11 cellular contexts compared by ENCODE assay signal in the genomic region with DNA sequence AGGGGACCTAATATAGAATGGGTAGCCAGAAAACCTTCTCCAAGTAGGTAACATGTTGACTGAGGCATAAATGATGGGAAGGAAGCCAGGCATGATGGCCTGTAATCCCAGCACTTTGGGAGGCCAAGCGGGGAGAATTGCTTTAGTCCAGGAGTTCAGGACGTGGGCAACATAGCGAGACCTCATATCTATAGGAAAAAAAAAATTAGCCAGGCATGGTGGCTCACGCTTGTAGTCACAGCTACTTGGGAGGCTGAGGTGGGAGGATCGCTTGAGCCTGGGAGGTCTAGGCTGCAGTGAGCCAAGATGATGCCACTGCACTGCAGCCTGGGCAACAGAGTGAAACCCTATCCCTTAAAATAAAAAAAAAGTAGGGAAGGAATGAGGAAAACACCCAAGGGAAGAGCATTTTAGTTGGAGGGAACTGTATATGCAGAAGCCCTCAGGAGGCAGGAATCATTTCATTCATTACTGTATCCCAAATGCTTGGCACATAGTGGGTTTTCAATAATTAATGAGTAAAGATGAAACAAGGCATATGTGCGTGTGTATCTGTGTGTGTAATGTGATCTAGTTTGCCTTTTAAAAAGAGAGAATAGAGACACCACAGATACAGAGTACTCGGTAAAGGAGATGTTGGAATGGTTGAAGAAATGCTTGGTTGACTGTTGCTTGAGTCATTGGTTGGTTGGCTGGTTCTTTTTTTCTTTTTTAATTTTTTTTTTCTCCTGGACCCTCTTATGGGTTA. TPM values are rescaled to one million over a fixed set of nuclear protein-coding genes. Genes with fewer than 3 reads are reported as not detected.
DNase-seq lines count a peak whose midpoint lies in the region; ATAC-seq and TF ChIP-seq lines count a peak whose summit lies in the region.
"Had no signal": no experiment of that assay in that cellular context is flagged by ENCODE, and none has a peak within 500 bp of the region (broad histone marks: within the 10 kb centered on the region; RNA-seq: fewer than 3 reads in every experiment).

No MANE protein-coding gene starts in this region.

- peak overlapping the region; percentile 14 to 99 (median 92); a peak in 16 of 22 replicates for H3K4me2 ChIP-seq in BLaER1 treated with 17β-estradiol and CSF1 and Interleukin-3, amounts not matched to agents 10 nM and 100 nM
- H3K4me2 ChIP-seq: SK-N-SH had no signal

- TF ChIP-seq CTCF in GM12864 (IDR thresholded peaks at IDR 0.05; ENCODE audit: low read depth, low read length, missing control alignments) (no peak), mucosa of descending colon (IDR thresholded peaks at IDR 0.05) (no peak), ascending aorta (IDR thresholded peaks at IDR 0.05) (no peak), BE2C (IDR thresholded peaks at IDR 0.05; ENCODE audit: low read depth, low read length) (no peak)

- POLR2A ChIA-PET in activated CD4-positive, alpha-beta memory T cell treated with anti-CD3 and anti-CD28 coated beads for 36 hours (lab: Charles Lee): no interaction called here

- H3K9me3 Mint-ChIP-seq in activated CD4-positive, alpha-beta memory T cell treated with anti-CD3 and anti-CD28 coated beads for 36 hours: no peaks in the 10 kb centered on the region

- H3K27me3 Mint-ChIP-seq in activated CD4-positive, alpha-beta memory T cell treated with anti-CD3 and anti-CD28 coated beads for 36 hours: peaks cover 5% of the 10 kb centered on the region

- peak overlapping the region; percentile 2 for H3K4me3 Mint-ChIP-seq in activated CD4-positive, alpha-beta memory T cell treated with anti-CD3 and anti-CD28 coated beads for 36 hours

- H3K9me3 ChIP-seq in BLaER1 treated with 17β-estradiol and CSF1 and Interleukin-3, amounts not matched to agents 10 nM and 100 nM (replicated peaks in 1 of 11): no peaks in the 10 kb centered on the region; a peak in 1 of 22 replicates
- H3K9me3 ChIP-seq in mucosa of descending colon (no peaks in the 10 kb centered on the region), ascending aorta (no peaks in the 10 kb centered on the region), BE2C (no peaks in the 10 kb centered on the region)
- H3K9me3 ChIP-seq: SK-N-SH had no signal

- CTCF ChIA-PET in activated CD4-positive, alpha-beta memory T cell treated with anti-CD3 and anti-CD28 coated beads for 36 hours (lab: Charles Lee): no interaction called here

- intact Hi-C loops in activated CD4-positive, alpha-beta memory T cell treated with anti-CD3 and anti-CD28 coated beads for 36 hours (cut with micrococcal nuclease): no loop called here
- intact Hi-C loops in mucosa of descending colon (cut with DNase I, micrococcal nuclease): loop anchor here in 1 of 2 donors (10.0 kb wide), 1 partner anchor 53 kb away; no protein-coding TSS in a partner anchor
- intact Hi-C loops in ascending aorta (cut with DNase I): loop anchor here (2.0 kb wide), 1 partner anchor 93 kb away; the partner anchor contains the start of gene VRK3

- H3K27ac Mint-ChIP-seq in activated CD4-positive, alpha-beta memory T cell treated with anti-CD3 and anti-CD28 coated beads for 36 hours: no peak overlapping the region

- DNase-seq in GM12864 (ENCODE audit: low read depth) (no peak), mucosa of descending colon (peak in 2 of 3 donors; percentile 7 to 10), ascending aorta (ENCODE audit: low spot score in 2 of 2) (no peak), BE2C (no peak)
- DNase-seq in activated CD4-positive, alpha-beta memory T cell treated with anti-CD3 and anti-CD28 coated beads for 36 hours: no peak
- DNase-seq: HCEC 1CT; SK-N-SH; stimulated activated CD4-positive, alpha-beta T cell treated with anti-CD3 and anti-CD28 coated beads, Interleukin-4, amount 100 ng/mL, for 24 hours; stimulated activated naive CD4-positive, alpha-beta T cell treated with Interleukin-2 at 50 U/mL for 16 hours had no signal

- peaks cover 39 to 52% (median 47%) of the 10 kb centered on the region in 11 experiments for H3K36me3 ChIP-seq in BLaER1 treated with 17β-estradiol and CSF1 and Interleukin-3, amounts not matched to agents 10 nM and 100 nM
- H3K36me3 ChIP-seq in mucosa of descending colon (ENCODE audit: low read depth): no peaks in the 10 kb centered on the region
- H3K36me3 ChIP-seq in ascending aorta: peaks cover 0 to 3% of the 10 kb centered on the region in 2 donors
- peaks cover 17% of the 10 kb centered on the region for H3K36me3 ChIP-seq in BE2C

- peaks cover 59% of the 10 kb centered on the region for H3K4me1 Mint-ChIP-seq in activated CD4-positive, alpha-beta memory T cell treated with anti-CD3 and anti-CD28 coated beads for 36 hours (ENCODE audit: low read depth)

- H3K27ac ChIP-seq in BLaER1 treated with 17β-estradiol and CSF1 and Interleukin-3, amounts not matched to agents 10 nM and 100 nM: 0 out of 22 replicates have a peak overlapping the region, but pooled peaks of 1 of the 11 experiments have one; percentile 98
- H3K27ac ChIP-seq in ascending aorta: no peak overlapping the region

- peak overlapping the region in 3 of 10 experiments; percentile 75 to 95 (median 90); a peak in 4 of 20 replicates for H3K4me3 ChIP-seq in BLaER1 treated with 17β-estradiol and CSF1 and Interleukin-3, amounts not matched to agents 10 nM and 100 nM
- H3K4me3 ChIP-seq in GM12864 (ENCODE audit: low read depth, low read length) (peak overlapping the region; percentile 63; the same call in 1 of the 2 replicates), mucosa of descending colon (no peak overlapping the region), ascending aorta (no peak overlapping the region), BE2C (ENCODE audit: low read depth, low read length) (no peak overlapping the region)

- peaks cover 40 to 53% (median 49%) of the 10 kb centered on the region in 10 experiments for H3K4me1 ChIP-seq in BLaER1 treated with 17β-estradiol and CSF1 and Interleukin-3, amounts not matched to agents 10 nM and 100 nM
- H3K4me1 ChIP-seq in mucosa of descending colon (ENCODE audit: low read depth) (peaks cover 18% of the 10 kb centered on the region), ascending aorta (peaks cover 3 to 13% of the 10 kb centered on the region in 2 donors), BE2C (no peaks in the 10 kb centered on the region)

- ATAC-seq in mucosa of descending colon (no peak), HG03520 (IDR thresholded peaks at IDR 0.05; ENCODE audit: unreplicated experiment) (no peak)

- H4K20me1 ChIP-seq in BLaER1 treated with 17β-estradiol and CSF1 and Interleukin-3, amounts not matched to agents 10 nM and 100 nM: peaks cover 19 to 78% (median 44%) of the 10 kb centered on the region in 11 experiments; a peak in 21 of 22 replicates

- H3K9ac ChIP-seq in BLaER1 treated with 17β-estradiol and CSF1 and Interleukin-3, amounts not matched to agents 10 nM and 100 nM: no peak overlapping the region
- H3K9ac ChIP-seq: SK-N-SH had no signal

- H3K27me3 ChIP-seq in BLaER1 treated with 17β-estradiol and CSF1 and Interleukin-3, amounts not matched to agents 10 nM and 100 nM: no peaks in the 10 kb centered on the region
- no peaks in the 10 kb centered on the region for H3K27me3 ChIP-seq in ascending aorta
- H3K27me3 ChIP-seq in BE2C: no peaks in the 10 kb centered on the region

- peaks cover 43% of the 10 kb centered on the region for H3K36me3 Mint-ChIP-seq in activated CD4-positive, alpha-beta memory T cell treated with anti-CD3 and anti-CD28 coated beads for 36 hours

RNA-seq across cellular contexts. Expression of gene NUP62, which starts 2.2 kb away (rescaled TPM):
- 100 to 1,000 TPM; 160 to 171 TPM for total RNA-seq in activated CD4-positive, alpha-beta memory T cell treated with anti-CD3 and anti-CD28 coated beads for 36 hours
- total RNA-seq in mucosa of descending colon (10 to 100 TPM; 34.1 to 41.0 (median 40.9) TPM), ascending aorta (38.8 TPM)
- 110 TPM for polyA plus RNA-seq in BE2C (2012; ENCODE audit: insufficient read depth, insufficient read length, low read depth)

RNA-seq across cellular contexts. Expression of gene ATF5, which starts 2.5 kb away (rescaled TPM):
- total RNA-seq in activated CD4-positive, alpha-beta memory T cell treated with anti-CD3 and anti-CD28 coated beads for 36 hours: 10 to 100 TPM; 24.5 to 25.8 TPM
- total RNA-seq in mucosa of descending colon: 10 to 100 TPM; 10.7 to 25.0 (median 16.1) TPM
- 4.3 TPM for total RNA-seq in ascending aorta
- 546 TPM for polyA plus RNA-seq in BE2C (2012; ENCODE audit: insufficient read depth, insufficient read length, low read depth)

RNA-seq across cellular contexts. Expression of gene SIGLEC11, which starts 29.5 kb away (rescaled TPM):
- not detected for total RNA-seq in activated CD4-positive, alpha-beta memory T cell treated with anti-CD3 and anti-CD28 coated beads for 36 hours
- total RNA-seq in mucosa of descending colon (1 to 10 TPM in 2 of 3 donors, under 1 TPM in 1; 0.49 to 2.0 (median 1.1) TPM), ascending aorta (12.7 TPM)
- 0.17 TPM for polyA plus RNA-seq in BE2C (2012; ENCODE audit: insufficient read depth, insufficient read length, low read depth)
- polyA plus RNA-seq: SK-N-SH had no signal

RNA-seq across cellular contexts. Expression of gene IL4I1, which starts 34.8 kb away (rescaled TPM):
- 100 to 1,000 TPM; 108 to 111 TPM for total RNA-seq in activated CD4-positive, alpha-beta memory T cell treated with anti-CD3 and anti-CD28 coated beads for 36 hours
- total RNA-seq in mucosa of descending colon (1 to 10 TPM; 1.2 to 1.7 (median 1.6) TPM), ascending aorta (0.96 TPM)
- polyA plus RNA-seq in BE2C (2012; ENCODE audit: insufficient read depth, insufficient read length, low read depth): 0.76 TPM

RNA-seq across cellular contexts. Expression of gene TBC1D17, which starts 54.0 kb away (rescaled TPM):
- total RNA-seq in activated CD4-positive, alpha-beta memory T cell treated with anti-CD3 and anti-CD28 coated beads for 36 hours: 10 to 100 TPM; 32.5 to 34.7 TPM
- 10 to 100 TPM; 33.7 to 55.7 (median 45.1) TPM for total RNA-seq in mucosa of descending colon
- total RNA-seq in ascending aorta: 44.6 TPM
- 39.4 TPM for polyA plus RNA-seq in BE2C (2012; ENCODE audit: insufficient read depth, insufficient read length, low read depth)

Comparison
In these comparisons a context has a peak if more than half of its experiments do, and no peak if none do; other contexts are left out.
1. DNase-seq: peak in mucosa of descending colon (2 of 3); none in GM12864 (single experiment), activated CD4-positive, alpha-beta memory T cell treated with anti-CD3 and anti-CD28 coated beads for 36 hours (single experiment), ascending aorta (0 of 2) and BE2C (single experiment).